In the genomic region with DNA sequence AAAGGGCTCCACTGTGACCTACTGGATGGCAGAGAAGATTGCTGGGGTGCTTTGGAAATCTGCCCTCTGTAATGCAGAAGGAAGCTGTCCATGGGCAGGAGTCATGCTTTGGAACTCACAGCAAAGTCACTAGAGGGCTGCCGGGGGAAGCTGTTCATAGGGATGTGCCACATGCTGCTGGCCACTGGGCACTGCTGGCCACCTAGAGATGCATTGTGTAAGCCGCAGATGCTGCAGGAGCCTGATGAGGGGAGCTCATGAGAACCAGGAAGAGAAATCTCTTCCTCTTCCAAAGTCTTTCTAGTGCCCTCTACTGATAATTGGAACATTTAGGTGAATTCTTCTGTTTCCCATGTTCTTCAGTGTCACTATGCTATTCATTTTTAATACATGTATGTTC, we compare ENCODE assay signal across 1 cellular context.
TF ChIP-seq lines count a peak whose summit lies in the region.

No MANE protein-coding gene starts in this region.

TF ChIP-seq in endothelial cell of umbilical vein, 7 proteins besides CTCF, POLR2A, EP300 and RAD21:
- no peak for TF ChIP-seq EZH2 (IDR thresholded peaks at IDR 0.05; ENCODE audit: borderline replicate concordance, low read depth, low read length, severe bottlenecking)
